Comparison of ENCODE assay signal across 19 cellular contexts in genomic region chr14:58646479-58646878, GRCh38. TPM values are rescaled to one million over a fixed set of nuclear protein-coding genes. Genes with fewer than 3 reads are reported as not detected.
DNase-seq lines count a peak whose midpoint lies in the region; ATAC-seq, FAIRE-seq and TF ChIP-seq lines count a peak whose summit lies in the region.
"Had no signal": no experiment of that assay in that cellular context is flagged by ENCODE, and none has a peak within 500 bp of the region (broad histone marks: within the 10 kb centered on the region; RNA-seq: fewer than 3 reads in every experiment).

No MANE protein-coding gene starts in this region.

- H4K91ac ChIP-seq in neuronal stem cell (ENCODE audit: low read depth, low read length, poor library complexity), result no peak overlapping the region

- TF ChIP-seq POLR2A in K562 (conservative IDR thresholded peaks at IDR 0.05) (no peak), testis (IDR thresholded peaks at IDR 0.05) (no peak)

- H2AFZ ChIP-seq in K562 (ENCODE audit: low read depth, low read length) (peak overlapping the region; percentile 87), neuronal stem cell (ENCODE audit: low read length) (no peak overlapping the region)
- H2AFZ ChIP-seq: GM23248 had no signal

- H3K36me3 ChIP-seq in cardiac muscle cell (peaks cover 57% of the 10 kb centered on the region), K562 (ENCODE audit: control insufficient read depth, insufficient read depth, low read length) (no peaks in the 10 kb centered on the region), neuronal stem cell (replicated peaks in 1 of 2; ENCODE audit: control insufficient read depth in 2 of 2, insufficient read depth in 2 of 2, low read length in 2 of 2) (no peaks in the 10 kb centered on the region), testis (ENCODE audit: low read depth, missing control alignments) (no peaks in the 10 kb centered on the region)

- H3K27ac ChIP-seq in cardiac muscle cell, result peak overlapping the region; percentile 32
- H3K27ac ChIP-seq in K562 (ENCODE audit: extremely low read depth, low read depth, low read length), result peak overlapping the region; percentile 11; the same call in 1 of the 3 replicates
- no peak overlapping the region for H3K27ac ChIP-seq in neuronal stem cell (replicated peaks; ENCODE audit: low read length)
- peak overlapping the region; percentile 9 to 14 for H3K27ac ChIP-seq in testis
- H3K27ac ChIP-seq: BLaER1, GM23248, HL-60 had no signal

- WGBS in K562 (ENCODE audit: insufficient coverage, low coverage, missing lambda C conversion rate), result 8% methylated on average over 7 of the region's 34 CpGs
- no CpG with 5 or more reads among the region's 34 CpGs for WGBS in neuronal stem cell (ENCODE audit: extremely low coverage in 2 of 2, insufficient read length in 2 of 2, insufficient replicate concordance in 1 of 2), 2 donors
- WGBS in testis, 2 donors, result 78 to 88% methylated on average over 12 to 34 of the region's 34 CpGs

- no peak overlapping the region for H3K23ac ChIP-seq in neuronal stem cell (ENCODE audit: low read depth, low read length, poor library complexity)

- H3K79me2 ChIP-seq in K562 (ENCODE audit: control insufficient read depth, insufficient read depth, low read length), result no peaks in the 10 kb centered on the region

- FAIRE-seq in K562 (lab: Jason Lieb, UNC), result no peak
- FAIRE-seq: GM12878 had no signal

- H3K4ac ChIP-seq in neuronal stem cell (ENCODE audit: low read length), result no peak overlapping the region

- H2BK120ac ChIP-seq in neuronal stem cell (ENCODE audit: low read depth, low read length), result no peak overlapping the region

- H3K4me3 ChIP-seq in cardiac muscle cell (no peak overlapping the region), K562 (peak overlapping the region; percentile 31), neuronal stem cell (ENCODE audit: low read length in 2 of 2) (no peak overlapping the region), testis (peak overlapping the region; percentile 44 to 57)
- H3K4me3 ChIP-seq: BLaER1, GM12878, GM23248 had no signal

- H3K4me1 ChIP-seq in cardiac muscle cell (ENCODE audit: low read depth), result peaks cover 29% of the 10 kb centered on the region
- peaks cover 0 to 12% of the 10 kb centered on the region in 2 experiments; a peak in 1 of 5 replicates for H3K4me1 ChIP-seq in K562 (replicated peaks in 1 of 2; ENCODE audit: control insufficient read depth in 2 of 2, insufficient read depth in 2 of 2, low read length in 2 of 2)
- H3K4me1 ChIP-seq in neuronal stem cell (ENCODE audit: control insufficient read depth in 2 of 2, insufficient read depth in 1 of 2, low read depth in 1 of 2, low read length in 2 of 2), result no peaks in the 10 kb centered on the region
- no peaks in the 10 kb centered on the region for H3K4me1 ChIP-seq in testis

- no peak overlapping the region for H4K8ac ChIP-seq in neuronal stem cell (ENCODE audit: low read depth, low read length)

- no peak overlapping the region for H2BK5ac ChIP-seq in neuronal stem cell (ENCODE audit: low read length)

- intact Hi-C loops in left cardiac atrium (cut with DNase I), result loop anchor here in 1 of 2 donors (10.0 kb wide), 1 partner anchor 378 kb away; no protein-coding TSS in a partner anchor
- intact Hi-C loops in K562 (cut with micrococcal nuclease), result loop anchor here (10.0 kb wide), 1 partner anchor 378 kb away; no protein-coding TSS in a partner anchor
- intact Hi-C loops in testis (cut with DNase I; ENCODE audit: low total_unique reads), result no loop called here

- no peak for TF ChIP-seq CTCF in cardiac muscle cell (IDR thresholded peaks at IDR 0.05; ENCODE audit: low read depth, low read length)
- no peak for TF ChIP-seq CTCF in K562 (IDR thresholded peaks at IDR 0.05 in 2 of 3, conservative IDR thresholded peaks at IDR 0.05 in 1 of 3; ENCODE audit: insufficient read depth in 2 of 3, low read depth in 1 of 3, low read length in 3 of 3)
- no peak for TF ChIP-seq CTCF in testis (IDR thresholded peaks at IDR 0.05)

- no peak overlapping the region for H3K14ac ChIP-seq in neuronal stem cell (ENCODE audit: low read length)

- no peaks in the 10 kb centered on the region for H3K27me3 ChIP-seq in cardiac muscle cell
- peaks cover 0 to 7% of the 10 kb centered on the region in 2 experiments; a peak in 1 of 5 replicates for H3K27me3 ChIP-seq in K562 (ENCODE audit: control insufficient read depth in 2 of 2, insufficient read depth in 2 of 2, low read length in 2 of 2)
- H3K27me3 ChIP-seq in neuronal stem cell (ENCODE audit: control insufficient read depth in 3 of 3, insufficient read depth in 3 of 3, low read depth in 1 of 3, low read length in 3 of 3), result no peaks in the 10 kb centered on the region
- no peaks in the 10 kb centered on the region for H3K27me3 ChIP-seq in testis
- H3K27me3 ChIP-seq: BLaER1 had no signal

- TF ChIP-seq RAD21 in K562 (CRISPR knock-in tag; conservative IDR thresholded peaks at IDR 0.05 in 1 of 2, IDR thresholded peaks at IDR 0.05 in 1 of 2), result no peak

- H2AK5ac ChIP-seq in neuronal stem cell (ENCODE audit: low read depth, low read length), result peak overlapping the region; percentile 50

- no peak overlapping the region for H2BK15ac ChIP-seq in neuronal stem cell (ENCODE audit: low read length)

- POLR2A ChIA-PET in K562 (lab: Yijun Ruan, JAX), result no interaction called here

- in situ Hi-C loops in K562 (cut with MboI), result no loop called here

- DNase-seq in cardiac muscle cell (ENCODE audit: low read depth in 1 of 2, low spot score in 1 of 2), result no peak
- DNase-seq in left cardiac atrium, result no peak
- peak; percentile 58 to 72 (median 66) for DNase-seq in K562 (ENCODE audit: extremely low read depth in 1 of 4, low spot score in 3 of 4)
- DNase-seq in neuronal stem cell (ENCODE audit: low spot score), result no peak
- peak; percentile 75 for DNase-seq in testis
- DNase-seq in activated T-cell treated with anti-CD3 and anti-CD28 coated beads, Interleukin-2, amount 50 U/mL, for 48 hours, result no peak
- no peak for DNase-seq in NCI-H345 (lab: John Stamatoyannopoulos, UW)
- no peak for DNase-seq in epidermal melanocyte (ENCODE audit: insufficient read length, low spot score)
- DNase-seq: 8988T; CD4-positive, alpha-beta memory T cell; DMS79 treated with DMSO at 0.1 percent for 48 hours; GM23248; HCEC 1CT; HFFc6 had no signal

- H3K18ac ChIP-seq in neuronal stem cell (ENCODE audit: low read length), result no peak overlapping the region

- H3K9ac ChIP-seq in K562 (ENCODE audit: insufficient read depth in 1 of 2, low read depth in 2 of 2, low read length in 2 of 2) (peak overlapping the region; percentile 56 to 87; a peak in 3 of 4 replicates), neuronal stem cell (ENCODE audit: low read depth, low read length, poor library complexity) (no peak overlapping the region)
- H3K9ac ChIP-seq: BLaER1, GM23248 had no signal

- CTCF ChIA-PET in K562 (lab: Yijun Ruan, JAX; ENCODE audit: low intra/inter-chr PET ratio), result no interaction called here

- no peaks in the 10 kb centered on the region for H4K20me1 ChIP-seq in K562 (replicated peaks; ENCODE audit: control insufficient read depth, insufficient read depth, low read length)
- H4K20me1 ChIP-seq: BLaER1 had no signal

- no peaks in the 10 kb centered on the region for H3K79me1 ChIP-seq in neuronal stem cell (ENCODE audit: low read depth, low read length)

- no peak overlapping the region for H2BK12ac ChIP-seq in neuronal stem cell (ENCODE audit: low read length)

- H3K9me3 ChIP-seq in cardiac muscle cell (ENCODE audit: low read depth) (no peaks in the 10 kb centered on the region), K562 (replicated peaks; ENCODE audit: control insufficient read depth, insufficient read depth, low read depth, low read length) (no peaks in the 10 kb centered on the region; the same call in 1 of the 2 replicates), neuronal stem cell (replicated peaks in 1 of 2; ENCODE audit: control insufficient read depth in 2 of 2, insufficient read depth in 1 of 2, low read depth in 1 of 2, low read length in 2 of 2) (no peaks in the 10 kb centered on the region), testis (no peaks in the 10 kb centered on the region)

- no peaks in the 10 kb centered on the region for H3K9me1 ChIP-seq in K562 (ENCODE audit: control insufficient read depth, insufficient read depth, low read length)

- H3K4me2 ChIP-seq in K562 (ENCODE audit: insufficient read depth, low read length) (peak overlapping the region; percentile 72), neuronal stem cell (ENCODE audit: insufficient read depth, low read length, poor library complexity, severe bottlenecking) (no peak overlapping the region)
- H3K4me2 ChIP-seq: BLaER1 had no signal

- no peak for ATAC-seq in left cardiac atrium
- peak; percentile 96 for ATAC-seq in K562
- ATAC-seq: GM12878 had no signal

- TSS peak; percentile 51 for BruUV-seq in K562 (replicated peaks; lab: Mats Ljungman, UMichigan)

- no peak for TF ChIP-seq EP300 in K562 (IDR thresholded peaks at IDR 0.05; ENCODE audit: low read length)

TF ChIP-seq in K562, 482 proteins besides CTCF, POLR2A, EP300 and RAD21 (continues in another document):
- TF ChIP-seq RB1 (IDR thresholded peaks at IDR 0.05; ENCODE audit: low read depth) (no peak), EWSR1 (IDR thresholded peaks at IDR 0.05; ENCODE audit: borderline replicate concordance, low read depth, partially characterized antibody) (no peak)

RNA-seq across cellular contexts. Expression of gene DACT1, which starts 8.7 kb away (rescaled TPM):
- total RNA-seq in cardiac muscle cell, result 259 and 324 TPM in 2 replicates
- polyA plus RNA-seq in cardiac muscle cell, result 197 and 291 TPM in 2 replicates
- 10 to 100 TPM in 1 of 2 donors, 1 to 10 TPM in 1; 7.0 to 10.3 TPM for total RNA-seq in left cardiac atrium
- total RNA-seq in K562 (2011; cell fraction: chromatin; rRNA removed; ENCODE audit: low replicate concordance), result 0.14 and 0.33 TPM in 2 replicates
- total RNA-seq in K562 (2011; cell fraction: nucleolus; rRNA removed), result 0.13 and 0.17 TPM in 2 replicates
- 0.22 and 0.23 TPM in 2 replicates for total RNA-seq in K562 (2011; cell fraction: nucleoplasm; rRNA removed)
- total RNA-seq in K562 (2014; rRNA removed), result 0.08 and 0.18 TPM in 2 replicates
- 0.11 and 0.19 TPM in 2 replicates for total RNA-seq in K562 (2014; rRNA removed; fragmentation: Illumina TruSeq; extraction: Trizol)
- 0.08 and 0.14 TPM in 2 replicates for total RNA-seq in K562 (2015; rRNA removed; fragmentation: Illumina TruSeq; extraction: Trizol)
- total RNA-seq in K562 (2021), result 0.13 TPM in 2 replicates
- 0.07 and 0.14 TPM in 2 replicates for polyA plus RNA-seq in K562 (2011; rRNA removed)
- polyA plus RNA-seq in K562 (2011; cell fraction: cytosol; rRNA removed), result 0.06 and 0.13 TPM in 2 replicates
- polyA plus RNA-seq in K562 (2011; cell fraction: nucleus; rRNA removed), result 0.09 and 0.35 TPM in 2 replicates
- 0.21 and 0.35 TPM in 2 replicates for polyA plus RNA-seq in K562 (2012)
- 0.25 and 0.30 TPM in 2 replicates for polyA plus RNA-seq in K562 (2014; fragmentation: Illumina TruSeq; extraction: Trizol)
- polyA plus RNA-seq in K562 (2014; fragmentation: Nextera tagmentation; extraction: Ambion mirVana), result under 1 TPM; 0.07 to 0.13 TPM
- 0.20 and 0.29 TPM in 2 replicates for polyA plus RNA-seq in K562 (2014; rRNA removed)
- 0.09 TPM in 1 of 2 replicates, not detected in the other for polyA minus RNA-seq in K562 (2011; rRNA and poly(A)+ RNA removed)
- polyA minus RNA-seq in K562 (2011; cell fraction: cytosol; rRNA and poly(A)+ RNA removed), result not detected in 2 replicates
- 0.11 TPM in 1 of 2 replicates, not detected in the other for polyA minus RNA-seq in K562 (2011; cell fraction: nucleus; rRNA and poly(A)+ RNA removed)
- polyA plus RNA-seq in neuronal stem cell (2013, experiment 1 of 2), result 2.6 TPM
- 2.4 TPM for polyA plus RNA-seq in neuronal stem cell (2013, experiment 2 of 2)
- total RNA-seq in testis, result 10 to 100 TPM; 24.0 to 25.0 TPM
- 21.7 TPM for polyA plus RNA-seq in testis (ENCODE audit: insufficient read depth, low read depth, low replicate concordance)
- total RNA-seq: HT1080 had no signal
- polyA plus RNA-seq: CD14-positive monocyte had no signal

Comparison
In these comparisons a context has a peak if more than half of its experiments do, and no peak if none do; other contexts are left out.
1. DNase-seq: peak in K562 (4 of 4) and testis (single experiment); none in cardiac muscle cell (0 of 2), left cardiac atrium (single experiment), neuronal stem cell (single experiment), activated T-cell treated with anti-CD3 and anti-CD28 coated beads, Interleukin-2, amount 50 U/mL, for 48 hours (0 of 2), NCI-H345 (single experiment) and epidermal melanocyte (single experiment).
2. H3K4me3 ChIP-seq: peak in K562 (single experiment) and testis (2 of 2); none in cardiac muscle cell (single experiment) and neuronal stem cell (0 of 2).